ENCODE assay signal across 1 cellular context in genomic region chr6:151240036-151240685, GRCh38.
TF ChIP-seq lines count a peak whose summit lies in the region.

No MANE protein-coding gene starts in this region.

TF ChIP-seq in HEK293, 187 proteins besides CTCF, POLR2A, EP300 and RAD21 (continued from another document and continues in another):
- TF ChIP-seq ZNF274 (IDR thresholded peaks at IDR 0.05; ENCODE audit: low read length) (no peak), ZNF274 (tag by site-specific recombination; IDR thresholded peaks at IDR 0.05; ENCODE audit: borderline replicate concordance) (no peak), ZNF211 (tag by site-specific recombination; IDR thresholded peaks at IDR 0.05; ENCODE audit: low read depth) (no peak), ZNF624 (tag by site-specific recombination; IDR thresholded peaks at IDR 0.05) (no peak), ZNF354C (tag by site-specific recombination; IDR thresholded peaks at IDR 0.05; ENCODE audit: borderline replicate concordance, low read depth) (no peak), KLF7 (tag by site-specific recombination; IDR thresholded peaks at IDR 0.05; ENCODE audit: borderline replicate concordance) (peak; percentile 86), ZNF548 (tag by site-specific recombination; IDR thresholded peaks at IDR 0.05) (0 out of 2 replicates have a peak, but pooled peaks have one; percentile 15), TCF7L2 (IDR thresholded peaks at IDR 0.05; ENCODE audit: borderline replicate concordance, low read depth, low read length) (no peak), ZNF341 (tag by site-specific recombination; IDR thresholded peaks at IDR 0.05; ENCODE audit: low read depth) (peak; percentile 42), ZNF157 (tag by site-specific recombination; IDR thresholded peaks at IDR 0.05) (no peak), EGR2 (tag by site-specific recombination; IDR thresholded peaks at IDR 0.05; ENCODE audit: low read depth) (peak; percentile 67; the same call in 1 of the 2 replicates), GLIS1 (tag by site-specific recombination; IDR thresholded peaks at IDR 0.05) (no peak), ZNF280C (tag by site-specific recombination; IDR thresholded peaks at IDR 0.05) (no peak), ZNF561 (tag by site-specific recombination; IDR thresholded peaks at IDR 0.05; ENCODE audit: borderline replicate concordance) (peak; percentile 73; the same call in 1 of the 2 replicates), YY2 (tag by site-specific recombination; IDR thresholded peaks at IDR 0.05) (no peak), ZNF830 (tag by site-specific recombination; IDR thresholded peaks at IDR 0.05; ENCODE audit: low read depth) (no peak), ZNF501 (tag by site-specific recombination; IDR thresholded peaks at IDR 0.05) (no peak), ZNF155 (tag by site-specific recombination; IDR thresholded peaks at IDR 0.05) (no peak), ZNF133 (tag by site-specific recombination; IDR thresholded peaks at IDR 0.05) (no peak), ZNF621 (tag by site-specific recombination; IDR thresholded peaks at IDR 0.05) (no peak), ZNF221 (tag by site-specific recombination; IDR thresholded peaks at IDR 0.05; ENCODE audit: borderline replicate concordance) (no peak), REPIN1 (tag by site-specific recombination; IDR thresholded peaks at IDR 0.05; ENCODE audit: low read depth) (no peak), SP7 (tag by site-specific recombination; IDR thresholded peaks at IDR 0.05) (peak; percentile 41), OSR2 (tag by site-specific recombination; IDR thresholded peaks at IDR 0.05) (no peak), ZNF394 (tag by site-specific recombination; IDR thresholded peaks at IDR 0.05; ENCODE audit: borderline replicate concordance) (peak; percentile 58; the same call in 1 of the 2 replicates), FEZF1 (tag by site-specific recombination; IDR thresholded peaks at IDR 0.05) (peak; percentile 33; the same call in 1 of the 2 replicates), ZXDB (tag by site-specific recombination; IDR thresholded peaks at IDR 0.05) (peak; percentile 88), ZNF623 (tag by site-specific recombination; IDR thresholded peaks at IDR 0.05) (no peak), KLF10 (tag by site-specific recombination; IDR thresholded peaks at IDR 0.05) (peak; percentile 46; the same call in 1 of the 2 replicates), BCL11A (tag by site-specific recombination; IDR thresholded peaks at IDR 0.05; ENCODE audit: low read depth) (no peak), HOXD13 (CRISPR knock-in tag; IDR thresholded peaks at IDR 0.05; ENCODE audit: borderline replicate concordance) (0 out of 2 replicates have a peak, but pooled peaks have one; percentile 33), ZBTB7A (tag by site-specific recombination; IDR thresholded peaks at IDR 0.05; ENCODE audit: low read depth) (no peak), ZNF555 (tag by site-specific recombination; conservative IDR thresholded peaks at IDR 0.05) (no peak), ZNF416 (tag by site-specific recombination; IDR thresholded peaks at IDR 0.05) (no peak), ZNF16 (tag by site-specific recombination; IDR thresholded peaks at IDR 0.05; ENCODE audit: low read depth) (no peak), GLI4 (tag by site-specific recombination; IDR thresholded peaks at IDR 0.05) (no peak), ZBTB49 (tag by site-specific recombination; IDR thresholded peaks at IDR 0.05; ENCODE audit: low read depth) (no peak), ZNF398 (tag by site-specific recombination; IDR thresholded peaks at IDR 0.05) (0 out of 2 replicates have a peak, but pooled peaks have one; percentile 12), TSHZ1 (tag by site-specific recombination; IDR thresholded peaks at IDR 0.05; ENCODE audit: borderline replicate concordance) (no peak), ZNF521 (tag by site-specific recombination; IDR thresholded peaks at IDR 0.05) (no peak), ZNF629 (tag by site-specific recombination; IDR thresholded peaks at IDR 0.05) (peak; percentile 30; the same call in 1 of the 2 replicates), ZNF776 (tag by site-specific recombination; IDR thresholded peaks at IDR 0.05; ENCODE audit: borderline replicate concordance) (no peak), ZNF335 (tag by site-specific recombination; conservative IDR thresholded peaks at IDR 0.05) (peak; percentile 91)
- TF ChIP-seq, protein P1, sequence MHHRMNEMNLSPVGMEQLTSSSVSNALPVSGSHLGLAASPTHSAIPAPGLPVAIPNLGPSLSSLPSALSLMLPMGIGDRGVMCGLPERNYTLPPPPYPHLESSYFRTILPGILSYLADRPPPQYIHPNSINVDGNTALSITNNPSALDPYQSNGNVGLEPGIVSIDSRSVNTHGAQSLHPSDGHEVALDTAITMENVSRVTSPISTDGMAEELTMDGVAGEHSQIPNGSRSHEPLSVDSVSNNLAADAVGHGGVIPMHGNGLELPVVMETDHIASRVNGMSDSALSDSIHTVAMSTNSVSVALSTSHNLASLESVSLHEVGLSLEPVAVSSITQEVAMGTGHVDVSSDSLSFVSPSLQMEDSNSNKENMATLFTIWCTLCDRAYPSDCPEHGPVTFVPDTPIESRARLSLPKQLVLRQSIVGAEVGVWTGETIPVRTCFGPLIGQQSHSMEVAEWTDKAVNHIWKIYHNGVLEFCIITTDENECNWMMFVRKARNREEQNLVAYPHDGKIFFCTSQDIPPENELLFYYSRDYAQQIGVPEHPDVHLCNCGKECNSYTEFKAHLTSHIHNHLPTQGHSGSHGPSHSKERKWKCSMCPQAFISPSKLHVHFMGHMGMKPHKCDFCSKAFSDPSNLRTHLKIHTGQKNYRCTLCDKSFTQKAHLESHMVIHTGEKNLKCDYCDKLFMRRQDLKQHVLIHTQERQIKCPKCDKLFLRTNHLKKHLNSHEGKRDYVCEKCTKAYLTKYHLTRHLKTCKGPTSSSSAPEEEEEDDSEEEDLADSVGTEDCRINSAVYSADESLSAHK (tag by site-specific recombination; IDR thresholded peaks at IDR 0.05) = 0 out of 2 replicates have a peak, but pooled peaks have one; percentile 13
- TF ChIP-seq, protein P2, sequence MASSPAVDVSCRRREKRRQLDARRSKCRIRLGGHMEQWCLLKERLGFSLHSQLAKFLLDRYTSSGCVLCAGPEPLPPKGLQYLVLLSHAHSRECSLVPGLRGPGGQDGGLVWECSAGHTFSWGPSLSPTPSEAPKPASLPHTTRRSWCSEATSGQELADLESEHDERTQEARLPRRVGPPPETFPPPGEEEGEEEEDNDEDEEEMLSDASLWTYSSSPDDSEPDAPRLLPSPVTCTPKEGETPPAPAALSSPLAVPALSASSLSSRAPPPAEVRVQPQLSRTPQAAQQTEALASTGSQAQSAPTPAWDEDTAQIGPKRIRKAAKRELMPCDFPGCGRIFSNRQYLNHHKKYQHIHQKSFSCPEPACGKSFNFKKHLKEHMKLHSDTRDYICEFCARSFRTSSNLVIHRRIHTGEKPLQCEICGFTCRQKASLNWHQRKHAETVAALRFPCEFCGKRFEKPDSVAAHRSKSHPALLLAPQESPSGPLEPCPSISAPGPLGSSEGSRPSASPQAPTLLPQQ (tag by site-specific recombination; IDR thresholded peaks at IDR 0.05) = peak; percentile 30; the same call in 1 of the 2 replicates
- TF ChIP-seq, protein P3, sequence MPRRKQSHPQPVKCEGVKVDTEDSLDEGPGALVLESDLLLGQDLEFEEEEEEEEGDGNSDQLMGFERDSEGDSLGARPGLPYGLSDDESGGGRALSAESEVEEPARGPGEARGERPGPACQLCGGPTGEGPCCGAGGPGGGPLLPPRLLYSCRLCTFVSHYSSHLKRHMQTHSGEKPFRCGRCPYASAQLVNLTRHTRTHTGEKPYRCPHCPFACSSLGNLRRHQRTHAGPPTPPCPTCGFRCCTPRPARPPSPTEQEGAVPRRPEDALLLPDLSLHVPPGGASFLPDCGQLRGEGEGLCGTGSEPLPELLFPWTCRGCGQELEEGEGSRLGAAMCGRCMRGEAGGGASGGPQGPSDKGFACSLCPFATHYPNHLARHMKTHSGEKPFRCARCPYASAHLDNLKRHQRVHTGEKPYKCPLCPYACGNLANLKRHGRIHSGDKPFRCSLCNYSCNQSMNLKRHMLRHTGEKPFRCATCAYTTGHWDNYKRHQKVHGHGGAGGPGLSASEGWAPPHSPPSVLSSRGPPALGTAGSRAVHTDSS (tag by site-specific recombination; IDR thresholded peaks at IDR 0.05) = no peak
- TF ChIP-seq, protein P4, sequence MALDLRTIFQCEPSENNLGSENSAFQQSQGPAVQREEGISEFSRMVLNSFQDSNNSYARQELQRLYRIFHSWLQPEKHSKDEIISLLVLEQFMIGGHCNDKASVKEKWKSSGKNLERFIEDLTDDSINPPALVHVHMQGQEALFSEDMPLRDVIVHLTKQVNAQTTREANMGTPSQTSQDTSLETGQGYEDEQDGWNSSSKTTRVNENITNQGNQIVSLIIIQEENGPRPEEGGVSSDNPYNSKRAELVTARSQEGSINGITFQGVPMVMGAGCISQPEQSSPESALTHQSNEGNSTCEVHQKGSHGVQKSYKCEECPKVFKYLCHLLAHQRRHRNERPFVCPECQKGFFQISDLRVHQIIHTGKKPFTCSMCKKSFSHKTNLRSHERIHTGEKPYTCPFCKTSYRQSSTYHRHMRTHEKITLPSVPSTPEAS (tag by site-specific recombination; IDR thresholded peaks at IDR 0.05) = no peak
